1 cellular context compared by ENCODE assay signal in genomic region chr3:129424185-129424841, GRCh38.
TF ChIP-seq lines count a peak whose summit lies in the region.

No MANE protein-coding gene starts in this region.

TF ChIP-seq in H1, 55 proteins besides CTCF, POLR2A, EP300 and RAD21:
- TF ChIP-seq CEBPB (IDR thresholded peaks at IDR 0.05; ENCODE audit: low read depth, low read length): no peak
